In the genomic region with DNA sequence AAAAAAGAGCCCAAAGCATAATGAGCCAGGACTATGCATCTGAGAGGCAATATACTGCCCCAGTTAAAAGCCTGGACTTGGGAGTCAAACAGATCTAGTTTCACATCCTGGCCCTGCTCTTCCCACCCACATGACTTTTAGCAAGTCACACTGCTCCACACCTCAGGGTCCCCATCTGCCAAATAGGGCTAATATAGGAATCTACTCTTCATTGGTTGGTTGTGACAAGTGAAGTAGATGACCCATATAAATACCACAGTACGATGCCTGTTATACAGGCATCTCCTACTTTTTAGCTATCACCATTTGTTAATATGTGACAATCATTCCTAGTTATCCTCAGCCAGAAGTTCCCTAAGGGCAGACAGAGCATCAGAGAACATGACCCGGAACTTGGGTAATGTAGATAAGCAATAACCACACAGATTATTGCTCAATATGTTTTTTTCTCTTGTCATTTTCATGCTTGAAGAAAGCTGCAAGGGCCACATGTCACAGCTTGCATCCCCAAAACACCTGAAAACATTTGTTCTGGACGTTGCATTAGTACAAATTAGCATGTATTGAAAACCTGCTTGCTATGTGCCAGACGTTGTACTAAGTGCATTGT, we compare ENCODE assay signal across 10 cellular contexts. TPM values are rescaled to one million over a fixed set of nuclear protein-coding genes. Genes with fewer than 3 reads are reported as not detected.
A peak's percentile ranks its signal among the peaks of the same experiment; 100 is the strongest.
DNase-seq lines count a peak whose midpoint lies in the region; ATAC-seq and TF ChIP-seq lines count a peak whose summit lies in the region.
"Had no signal": no experiment of that assay in that cellular context is flagged by ENCODE, and none has a peak within 500 bp of the region (broad histone marks: within the 10 kb centered on the region; RNA-seq: fewer than 3 reads in every experiment).

No MANE protein-coding gene starts in this region.

- peak; percentile 17 to 76 for DNase-seq in NOMO-1 (lab: John Stamatoyannopoulos, UW; ENCODE audit: unreplicated experiment in 2 of 2)
- DNase-seq in NOMO-1 treated with dmso at 0.1 percent for 144 hours (lab: John Stamatoyannopoulos, UW; ENCODE audit: unreplicated experiment): no peak
- DNase-seq in T-helper 2 cell treated with Interferon-gamma antibody and Interleukin-4, amounts not matched to agents 5 μg/mL and 100 μg/mL, for 36 hours (ENCODE audit: low spot score): no peak
- no peak for DNase-seq in left ventricle myocardium superior
- DNase-seq in stimulated activated naive B cell treated with anti-CD40 and anti-IgM and Interleukin-4, amounts not matched to agents 10 μg/mL and 1 μg/mL and 100 μg/mL, for 72 hours: no peak
- no peak for DNase-seq in WTC11 (ENCODE audit: low spot score)
- no peak for DNase-seq in activated CD4-positive, CD25-positive, alpha-beta regulatory T cell treated with anti-CD3 and anti-CD28 coated beads, Interleukin-2, amount 50 U/mL, for 72 hours
- DNase-seq: NCI-H2227 treated with DMSO at 0.1 percent for 48 hours had no signal

- no peak for TF ChIP-seq CTCF in WTC11 (IDR thresholded peaks at IDR 0.05)

- POLR2A ChIA-PET in WTC11 (lab: Charles Lee): no interaction called here

- intact Hi-C loops in left ventricle myocardium superior (cut with micrococcal nuclease): no loop called here

- peaks cover 69% of the 10 kb centered on the region for H3K4me1 Mint-ChIP-seq in T-helper 2 cell treated with Interferon-gamma antibody and Interleukin-4, amounts not matched to agents 5 μg/mL and 100 μg/mL, for 36 hours (ENCODE audit: low read depth)
- H3K4me1 Mint-ChIP-seq in stimulated activated naive B cell treated with anti-CD40 and anti-IgM and Interleukin-4, amounts not matched to agents 10 μg/mL and 1 μg/mL and 100 μg/mL, for 72 hours: peaks cover 66 to 88% of the 10 kb centered on the region in 2 donors
- H3K4me1 Mint-ChIP-seq in WTC11: peaks cover 24% of the 10 kb centered on the region

- H3K36me3 Mint-ChIP-seq in T-helper 2 cell treated with Interferon-gamma antibody and Interleukin-4, amounts not matched to agents 5 μg/mL and 100 μg/mL, for 36 hours (ENCODE audit: low read depth): peaks cover 86% of the 10 kb centered on the region
- peaks cover 10 to 53% of the 10 kb centered on the region in 2 donors for H3K36me3 Mint-ChIP-seq in stimulated activated naive B cell treated with anti-CD40 and anti-IgM and Interleukin-4, amounts not matched to agents 10 μg/mL and 1 μg/mL and 100 μg/mL, for 72 hours
- H3K36me3 Mint-ChIP-seq in WTC11: peaks cover 2% of the 10 kb centered on the region; the same call in 1 of the 2 replicates

- CTCF ChIA-PET in WTC11 (lab: Charles Lee): no interaction called here

- no peaks in the 10 kb centered on the region for H3K9me3 Mint-ChIP-seq in T-helper 2 cell treated with Interferon-gamma antibody and Interleukin-4, amounts not matched to agents 5 μg/mL and 100 μg/mL, for 36 hours
- no peaks in the 10 kb centered on the region for H3K9me3 Mint-ChIP-seq in stimulated activated naive B cell treated with anti-CD40 and anti-IgM and Interleukin-4, amounts not matched to agents 10 μg/mL and 1 μg/mL and 100 μg/mL, for 72 hours
- H3K9me3 Mint-ChIP-seq in WTC11: peaks cover 4% of the 10 kb centered on the region
- H3K9me3 Mint-ChIP-seq: brain had no signal

- peak; percentile 27 for ATAC-seq in left ventricle myocardium superior
- ATAC-seq in stimulated activated naive B cell treated with anti-CD40 and anti-IgM and Interleukin-4, amounts not matched to agents 10 μg/mL and 1 μg/mL and 100 μg/mL, for 72 hours (replicated peaks): peak; percentile 10 to 31
- no peak for ATAC-seq in GM21367 (IDR thresholded peaks at IDR 0.05; ENCODE audit: unreplicated experiment)
- ATAC-seq in WTC11: no peak

- H3K27me3 Mint-ChIP-seq in T-helper 2 cell treated with Interferon-gamma antibody and Interleukin-4, amounts not matched to agents 5 μg/mL and 100 μg/mL, for 36 hours (ENCODE audit: low read depth): no peaks in the 10 kb centered on the region
- no peaks in the 10 kb centered on the region for H3K27me3 Mint-ChIP-seq in stimulated activated naive B cell treated with anti-CD40 and anti-IgM and Interleukin-4, amounts not matched to agents 10 μg/mL and 1 μg/mL and 100 μg/mL, for 72 hours
- no peaks in the 10 kb centered on the region for H3K27me3 Mint-ChIP-seq in WTC11 (ENCODE audit: low read depth)
- H3K27me3 Mint-ChIP-seq: brain had no signal

- peak overlapping the region; percentile 51 for H3K4me3 Mint-ChIP-seq in T-helper 2 cell treated with Interferon-gamma antibody and Interleukin-4, amounts not matched to agents 5 μg/mL and 100 μg/mL, for 36 hours
- peak overlapping the region in 1 of 2 donors; percentile 60 for H3K4me3 Mint-ChIP-seq in stimulated activated naive B cell treated with anti-CD40 and anti-IgM and Interleukin-4, amounts not matched to agents 10 μg/mL and 1 μg/mL and 100 μg/mL, for 72 hours
- H3K4me3 Mint-ChIP-seq in WTC11: no peak overlapping the region
- H3K4me3 Mint-ChIP-seq: brain had no signal

- H3K27ac Mint-ChIP-seq in T-helper 2 cell treated with Interferon-gamma antibody and Interleukin-4, amounts not matched to agents 5 μg/mL and 100 μg/mL, for 36 hours: peak overlapping the region; percentile 42
- H3K27ac Mint-ChIP-seq in stimulated activated naive B cell treated with anti-CD40 and anti-IgM and Interleukin-4, amounts not matched to agents 10 μg/mL and 1 μg/mL and 100 μg/mL, for 72 hours: peak overlapping the region; percentile 63
- no peak overlapping the region for H3K27ac Mint-ChIP-seq in WTC11

TF ChIP-seq in WTC11, 78 proteins besides CTCF, POLR2A, EP300 and RAD21 (continues in another document):
- TF ChIP-seq, protein P1, sequence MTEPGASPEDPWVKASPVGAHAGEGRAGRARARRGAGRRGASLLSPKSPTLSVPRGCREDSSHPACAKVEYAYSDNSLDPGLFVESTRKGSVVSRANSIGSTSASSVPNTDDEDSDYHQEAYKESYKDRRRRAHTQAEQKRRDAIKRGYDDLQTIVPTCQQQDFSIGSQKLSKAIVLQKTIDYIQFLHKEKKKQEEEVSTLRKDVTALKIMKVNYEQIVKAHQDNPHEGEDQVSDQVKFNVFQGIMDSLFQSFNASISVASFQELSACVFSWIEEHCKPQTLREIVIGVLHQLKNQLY (CRISPR knock-in tag; IDR thresholded peaks at IDR 0.05): no peak
- TF ChIP-seq NFE2L1 (CRISPR knock-in tag; IDR thresholded peaks at IDR 0.05): no peak
- TF ChIP-seq FOXK1 (CRISPR knock-in tag; IDR thresholded peaks at IDR 0.05): no peak
- TF ChIP-seq TEAD4 (CRISPR knock-in tag; IDR thresholded peaks at IDR 0.05): no peak
- TF ChIP-seq ZNF263 (CRISPR knock-in tag; IDR thresholded peaks at IDR 0.05; ENCODE audit: low read depth): no peak
- TF ChIP-seq TCF7 (CRISPR knock-in tag; IDR thresholded peaks at IDR 0.05; ENCODE audit: low read depth): no peak
- TF ChIP-seq, protein P2, sequence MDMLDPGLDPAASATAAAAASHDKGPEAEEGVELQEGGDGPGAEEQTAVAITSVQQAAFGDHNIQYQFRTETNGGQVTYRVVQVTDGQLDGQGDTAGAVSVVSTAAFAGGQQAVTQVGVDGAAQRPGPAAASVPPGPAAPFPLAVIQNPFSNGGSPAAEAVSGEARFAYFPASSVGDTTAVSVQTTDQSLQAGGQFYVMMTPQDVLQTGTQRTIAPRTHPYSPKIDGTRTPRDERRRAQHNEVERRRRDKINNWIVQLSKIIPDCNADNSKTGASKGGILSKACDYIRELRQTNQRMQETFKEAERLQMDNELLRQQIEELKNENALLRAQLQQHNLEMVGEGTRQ (CRISPR knock-in tag; IDR thresholded peaks at IDR 0.05): no peak
- no peak for TF ChIP-seq NFYB (CRISPR knock-in tag; conservative IDR thresholded peaks at IDR 0.05; ENCODE audit: low read depth)
- no peak for TF ChIP-seq NR2C2 (CRISPR knock-in tag; IDR thresholded peaks at IDR 0.05)
- TF ChIP-seq, protein P3, sequence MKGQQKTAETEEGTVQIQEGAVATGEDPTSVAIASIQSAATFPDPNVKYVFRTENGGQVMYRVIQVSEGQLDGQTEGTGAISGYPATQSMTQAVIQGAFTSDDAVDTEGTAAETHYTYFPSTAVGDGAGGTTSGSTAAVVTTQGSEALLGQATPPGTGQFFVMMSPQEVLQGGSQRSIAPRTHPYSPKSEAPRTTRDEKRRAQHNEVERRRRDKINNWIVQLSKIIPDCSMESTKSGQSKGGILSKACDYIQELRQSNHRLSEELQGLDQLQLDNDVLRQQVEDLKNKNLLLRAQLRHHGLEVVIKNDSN (CRISPR knock-in tag; IDR thresholded peaks at IDR 0.05): no peak
- TF ChIP-seq AFF4 (CRISPR knock-in tag; IDR thresholded peaks at IDR 0.05; ENCODE audit: borderline replicate concordance): no peak

RNA-seq across cellular contexts. Expression of gene ADAM19, which starts 20.4 kb away (rescaled TPM):
- total RNA-seq in left ventricle myocardium superior: 9.3 TPM
- 19.2 to 28.6 TPM (median 20.7 TPM) in 3 replicates for total RNA-seq in WTC11 (2021)

Comparison
In these comparisons a context has a peak if more than half of its experiments do, and no peak if none do; other contexts are left out.
1. DNase-seq: peak in NOMO-1 (2 of 2); none in NOMO-1 treated with dmso at 0.1 percent for 144 hours (single experiment), T-helper 2 cell treated with Interferon-gamma antibody and Interleukin-4, amounts not matched to agents 5 μg/mL and 100 μg/mL, for 36 hours (single experiment), left ventricle myocardium superior (single experiment), stimulated activated naive B cell treated with anti-CD40 and anti-IgM and Interleukin-4, amounts not matched to agents 10 μg/mL and 1 μg/mL and 100 μg/mL, for 72 hours (single experiment), WTC11 (single experiment) and activated CD4-positive, CD25-positive, alpha-beta regulatory T cell treated with anti-CD3 and anti-CD28 coated beads, Interleukin-2, amount 50 U/mL, for 72 hours (single experiment).
2. ATAC-seq: peak in left ventricle myocardium superior (single experiment) and stimulated activated naive B cell treated with anti-CD40 and anti-IgM and Interleukin-4, amounts not matched to agents 10 μg/mL and 1 μg/mL and 100 μg/mL, for 72 hours (2 of 2); none in GM21367 (single experiment) and WTC11 (single experiment).